ENCODE assay signal across 11 cellular contexts in genomic region chr3:31041161-31041978, GRCh38.
A peak's percentile ranks its signal among the peaks of the same experiment; 100 is the strongest.
DNase-seq lines count a peak whose midpoint lies in the region; ATAC-seq, FAIRE-seq and TF ChIP-seq lines count a peak whose summit lies in the region.
"Had no signal": no experiment of that assay in that cellular context is flagged by ENCODE, and none has a peak within 500 bp of the region (broad histone marks: within the 10 kb centered on the region; RNA-seq: fewer than 3 reads in every experiment).

No MANE protein-coding gene starts in this region.

- TF ChIP-seq CTCF in HepG2 (CRISPR knock-in tag; IDR thresholded peaks at IDR 0.05) (no peak), right lobe of liver (IDR thresholded peaks at IDR 0.05) (no peak), spleen (IDR thresholded peaks at IDR 0.05 in 8 of 11, conservative IDR thresholded peaks at IDR 0.05 in 3 of 11) (no peak)

- H3K36me3 ChIP-seq in HepG2 (replicated peaks in 1 of 2; ENCODE audit: control insufficient read depth in 1 of 2, insufficient read depth in 2 of 2, low read length in 2 of 2) (no peaks in the 10 kb centered on the region), right lobe of liver (no peaks in the 10 kb centered on the region), spleen (no peaks in the 10 kb centered on the region)
- H3K36me3 ChIP-seq: sigmoid colon had no signal

- TF ChIP-seq RAD21 in HepG2 (CRISPR knock-in tag; IDR thresholded peaks at IDR 0.05): no peak

- no TSS peak for BruUV-seq in HepG2 (replicated peaks; lab: Mats Ljungman, UMichigan)

- no peaks in the 10 kb centered on the region for H4K20me1 ChIP-seq in HepG2 (ENCODE audit: insufficient read depth, low read length)

- no peak overlapping the region for H3K4me3 ChIP-seq in HepG2 (replicated peaks in 1 of 3; ENCODE audit: insufficient read depth in 1 of 3, low read depth in 2 of 3, low read length in 3 of 3)
- H3K4me3 ChIP-seq in right lobe of liver: no peak overlapping the region
- H3K4me3 ChIP-seq in spleen: no peak overlapping the region
- H3K4me3 ChIP-seq: sigmoid colon had no signal

- in situ Hi-C loops in HepG2 (cut with HindIII; ENCODE audit: extremely low pct_ligation_motif_present, low pct_unique_long_range_greater_than_20kb): no loop called here

- TF ChIP-seq EP300 in HepG2 (IDR thresholded peaks at IDR 0.05; ENCODE audit: low read depth in 2 of 2, low read length in 2 of 2) (no peak), HepG2 (CRISPR knock-in tag; IDR thresholded peaks at IDR 0.05; ENCODE audit: borderline replicate concordance) (no peak)

- ATAC-seq in HepG2: no peak
- ATAC-seq in right lobe of liver: no peak
- no peak for ATAC-seq in GM21825 (IDR thresholded peaks at IDR 0.05; ENCODE audit: unreplicated experiment)

- H3K27ac ChIP-seq in HepG2 (ENCODE audit: extremely low read length, insufficient read depth, low read length) (no peak overlapping the region), right lobe of liver (no peak overlapping the region), spleen (no peak overlapping the region)
- H3K27ac ChIP-seq: sigmoid colon had no signal

- CTCF ChIA-PET in HepG2 (lab: Yijun Ruan, JAX; ENCODE audit: low intra/inter-chr PET ratio, low total read pairs): no interaction called here

- TF ChIP-seq POLR2A in HepG2 (IDR thresholded peaks at IDR 0.05; ENCODE audit: insufficient read depth in 1 of 2, low read depth in 2 of 2, low read length in 2 of 2): no peak
- no peak for TF ChIP-seq POLR2A in right lobe of liver (IDR thresholded peaks at IDR 0.05)
- TF ChIP-seq POLR2A in spleen (IDR thresholded peaks at IDR 0.05): no peak

- 3% methylated on average over 2 of the region's 2 CpGs for WGBS in HepG2 (ENCODE audit: low lambda C conversion rate)
- WGBS in right lobe of liver (ENCODE audit: insufficient coverage, low coverage, low lambda C conversion rate, missing lambda C conversion rate): 32% methylated on average over 2 of the region's 2 CpGs
- 35 to 73% (median 53%) methylated on average over 2 of the region's 2 CpGs for WGBS in spleen, 5 donors

- no peaks in the 10 kb centered on the region for H3K27me3 ChIP-seq in HepG2 (ENCODE audit: control insufficient read depth in 1 of 2, insufficient read depth in 2 of 2, low read length in 2 of 2)
- no peaks in the 10 kb centered on the region for H3K27me3 ChIP-seq in right lobe of liver
- H3K27me3 ChIP-seq in spleen (replicated peaks in 1 of 7): no peaks in the 10 kb centered on the region
- H3K27me3 ChIP-seq: sigmoid colon had no signal

- no peaks in the 10 kb centered on the region for H3K4me1 ChIP-seq in HepG2 (ENCODE audit: insufficient read depth, low read length)
- no peaks in the 10 kb centered on the region for H3K4me1 ChIP-seq in right lobe of liver
- no peaks in the 10 kb centered on the region for H3K4me1 ChIP-seq in spleen
- H3K4me1 ChIP-seq: sigmoid colon had no signal

- POLR2A ChIA-PET in HepG2 (lab: Yijun Ruan, JAX): no interaction called here

- intact Hi-C loops in HepG2 (cut with micrococcal nuclease; ENCODE audit: unreplicated experiment) (no loop called here), right lobe of liver (cut with DNase I) (no loop called here), spleen (cut with DNase I; ENCODE audit: low total_unique reads) (no loop called here)

- H3K4me2 ChIP-seq in HepG2 (ENCODE audit: low read depth, low read length): no peak overlapping the region

- H2AFZ ChIP-seq in HepG2 (ENCODE audit: low read length): no peak overlapping the region

- no peaks in the 10 kb centered on the region for H3K79me2 ChIP-seq in HepG2 (ENCODE audit: insufficient read depth, low read length)

- FAIRE-seq in HepG2 (lab: Jason Lieb, UNC): no peak
- FAIRE-seq: frontal cortex had no signal

- peak; percentile 25 for DNase-seq in HepG2 (ENCODE audit: low spot score)
- DNase-seq in right lobe of liver: no peak
- DNase-seq in amniotic epithelial cell (ENCODE audit: low read depth): peak; percentile 82
- peak; percentile 79 for DNase-seq in iPS-NIHi7 (ENCODE audit: extremely low spot score)
- no peak for DNase-seq in stimulated activated CD4-positive, alpha-beta T cell treated with anti-CD3 and anti-CD28 coated beads, Interleukin-12 subunit alpha, Interleukin-12 subunit beta, amount 100 ng/mL, for 4 hours
- DNase-seq in spleen: no peak
- no peak for DNase-seq in T-helper 2 cell
- DNase-seq: NCI-H187 treated with DMSO at 0.1 percent for 48 hours, sigmoid colon had no signal

- H3K9ac ChIP-seq in HepG2 (ENCODE audit: insufficient read depth, low read depth, low read length): no peak overlapping the region

- H3K9me3 ChIP-seq in HepG2 (ENCODE audit: low read length) (no peaks in the 10 kb centered on the region), right lobe of liver (no peaks in the 10 kb centered on the region), spleen (peaks cover 3 to 18% (median 12%) of the 10 kb centered on the region in 8 donors)

TF ChIP-seq in HepG2, 621 proteins besides CTCF, POLR2A, EP300 and RAD21:
- TF ChIP-seq MAFK (conservative IDR thresholded peaks at IDR 0.05 in 1 of 2, IDR thresholded peaks at IDR 0.05 in 1 of 2; ENCODE audit: low read length in 2 of 2): peak; percentile 98
- TF ChIP-seq MAFF (IDR thresholded peaks at IDR 0.05; ENCODE audit: low read depth, low read length): peak; percentile 98
- TF ChIP-seq NCOA5 (CRISPR knock-in tag; IDR thresholded peaks at IDR 0.05): no peak

Comparison
In these comparisons a context has a peak if more than half of its experiments do, and no peak if none do; other contexts are left out.
1. DNase-seq: peak in HepG2 (single experiment), amniotic epithelial cell (single experiment) and iPS-NIHi7 (single experiment); none in right lobe of liver (0 of 3), stimulated activated CD4-positive, alpha-beta T cell treated with anti-CD3 and anti-CD28 coated beads, Interleukin-12 subunit alpha, Interleukin-12 subunit beta, amount 100 ng/mL, for 4 hours (single experiment), spleen (single experiment) and T-helper 2 cell (0 of 5).